Comparison of ENCODE assay signal across 9 cellular contexts in the genomic region with DNA sequence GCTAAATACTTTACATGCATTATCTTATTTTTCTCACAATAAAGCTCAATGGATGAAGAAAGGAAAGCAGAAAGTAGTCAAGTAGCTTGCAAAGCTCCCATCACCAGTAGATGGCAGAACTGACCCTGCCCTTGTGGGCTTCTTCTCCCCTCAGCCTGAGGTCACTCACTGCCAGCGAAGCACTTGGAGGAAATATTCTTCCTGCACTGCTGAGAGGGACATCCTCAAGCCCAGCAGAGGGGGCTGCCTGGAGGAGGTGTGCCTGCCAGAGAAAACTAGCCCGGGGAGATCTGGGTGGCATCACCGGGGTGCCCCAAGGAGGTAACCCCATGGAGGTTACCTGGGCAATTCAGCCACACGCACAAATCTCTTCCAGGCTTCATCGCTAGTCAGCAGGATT. TPM values are rescaled to one million over a fixed set of nuclear protein-coding genes. Genes with fewer than 3 reads are reported as not detected.
DNase-seq lines count a peak whose midpoint lies in the region; ATAC-seq, FAIRE-seq and TF ChIP-seq lines count a peak whose summit lies in the region.
"Had no signal": no experiment of that assay in that cellular context is flagged by ENCODE, and none has a peak within 500 bp of the region (broad histone marks: within the 10 kb centered on the region; RNA-seq: fewer than 3 reads in every experiment).

No MANE protein-coding gene starts in this region.

- H3K27ac ChIP-seq in Peyer's patch (no peak overlapping the region), heart left ventricle (peak overlapping the region in 1 of 12 donors; percentile 1), psoas muscle (no peak overlapping the region)

- intact Hi-C loops in heart left ventricle (cut with DNase I), result loop anchor here in 9 of 10 donors (1.0 to 10.0 kb wide), 10 partner anchors 26 to 292 kb away; a partner anchor contains a TSS
- intact Hi-C loops in psoas muscle (cut with DNase I), result loop anchor here (1.0 to 10.0 kb wide), 4 partner anchors 26 to 290 kb away; a partner anchor contains a TSS

- H3K9me3 ChIP-seq in Peyer's patch (no peaks in the 10 kb centered on the region), heart left ventricle (no peaks in the 10 kb centered on the region), psoas muscle (no peaks in the 10 kb centered on the region)

- FAIRE-seq in GM12892 (lab: Jason Lieb, UNC), result peak; percentile 98

- no peaks in the 10 kb centered on the region for H3K27me3 ChIP-seq in Peyer's patch
- H3K27me3 ChIP-seq in heart left ventricle, result no peaks in the 10 kb centered on the region
- H3K27me3 ChIP-seq in psoas muscle (ENCODE audit: insufficient read depth in 3 of 3, low read length in 2 of 3), result no peaks in the 10 kb centered on the region

- peaks cover 5% of the 10 kb centered on the region for H3K27me3 Mint-ChIP-seq in activated naive CD8-positive, alpha-beta T cell treated with anti-CD3 and anti-CD28 coated beads, Interleukin-2, amount 50 U/mL, for 24 hours

- no peak overlapping the region for H3K27ac Mint-ChIP-seq in activated naive CD8-positive, alpha-beta T cell treated with anti-CD3 and anti-CD28 coated beads, Interleukin-2, amount 50 U/mL, for 24 hours

- no peak overlapping the region for H3K4me3 Mint-ChIP-seq in activated naive CD8-positive, alpha-beta T cell treated with anti-CD3 and anti-CD28 coated beads, Interleukin-2, amount 50 U/mL, for 24 hours

- TF ChIP-seq POLR2A in GM12892 (IDR thresholded peaks at IDR 0.05; ENCODE audit: low read depth, low read length) (no peak), Peyer's patch (IDR thresholded peaks at IDR 0.05) (no peak), heart left ventricle (IDR thresholded peaks at IDR 0.05) (no peak)

- no peaks in the 10 kb centered on the region for H3K36me3 Mint-ChIP-seq in activated naive CD8-positive, alpha-beta T cell treated with anti-CD3 and anti-CD28 coated beads, Interleukin-2, amount 50 U/mL, for 24 hours (ENCODE audit: low read depth)

- ATAC-seq in activated naive CD8-positive, alpha-beta T cell treated with anti-CD3 and anti-CD28 coated beads, Interleukin-2, amount 50 U/mL, for 24 hours, result peak; percentile 51
- ATAC-seq in heart left ventricle, result peak; percentile 23 to 60 (median 48)
- ATAC-seq in psoas muscle, result peak; percentile 45 to 68 (median 58)
- no peak for ATAC-seq in GM21737 (IDR thresholded peaks at IDR 0.05; ENCODE audit: unreplicated experiment)
- no peak for ATAC-seq in HG03196 (IDR thresholded peaks at IDR 0.05; ENCODE audit: unreplicated experiment)

- H3K4me1 Mint-ChIP-seq in activated naive CD8-positive, alpha-beta T cell treated with anti-CD3 and anti-CD28 coated beads, Interleukin-2, amount 50 U/mL, for 24 hours, result peaks cover 26% of the 10 kb centered on the region

- DNase-seq in AML-193 (lab: John Stamatoyannopoulos, UW) (peak; percentile 49 to 53), GM12892 (ENCODE audit: insufficient read length) (no peak), Peyer's patch (peak in 2 of 3 donors; percentile 26 to 80), heart left ventricle (peak; percentile 68 to 76 (median 72)), psoas muscle (peak; percentile 39 to 68)
- peak; percentile 42 for DNase-seq in activated naive CD8-positive, alpha-beta T cell treated with anti-CD3 and anti-CD28 coated beads, Interleukin-2, amount 50 U/mL, for 24 hours

- no peaks in the 10 kb centered on the region for H3K36me3 ChIP-seq in Peyer's patch
- H3K36me3 ChIP-seq in heart left ventricle, result peaks cover 0 to 23% (median 0%) of the 10 kb centered on the region in 9 donors
- H3K36me3 ChIP-seq in psoas muscle (ENCODE audit: insufficient read depth in 1 of 2, low read depth in 1 of 2), result no peaks in the 10 kb centered on the region

- H3K4me1 ChIP-seq in Peyer's patch (peaks cover 0 to 4% (median 0%) of the 10 kb centered on the region in 4 donors), heart left ventricle (peaks cover 0 to 73% (median 35%) of the 10 kb centered on the region in 12 donors), psoas muscle (peaks cover 22% of the 10 kb centered on the region)

- H3K9me3 Mint-ChIP-seq in activated naive CD8-positive, alpha-beta T cell treated with anti-CD3 and anti-CD28 coated beads, Interleukin-2, amount 50 U/mL, for 24 hours, result no peaks in the 10 kb centered on the region

- WGBS in heart left ventricle, 4 donors, result 47 to 53% (median 51%) methylated on average over 5 of the region's 5 CpGs
- 39 to 49% (median 45%) methylated on average over 5 of the region's 5 CpGs for WGBS in psoas muscle, 3 donors

- H3K4me3 ChIP-seq in Peyer's patch (no peak overlapping the region), heart left ventricle (no peak overlapping the region), psoas muscle (no peak overlapping the region)
- H3K4me3 ChIP-seq: skin epidermis had no signal

- peak; percentile 19 to 79 (median 70) for TF ChIP-seq CTCF in Peyer's patch (IDR thresholded peaks at IDR 0.05)
- TF ChIP-seq CTCF in heart left ventricle (IDR thresholded peaks at IDR 0.05), result peak; percentile 58 to 89 (median 80)
- peak; percentile 80 for TF ChIP-seq CTCF in psoas muscle (IDR thresholded peaks at IDR 0.05)

RNA-seq across cellular contexts. Expression of a gene that starts 6.6 kb away (rescaled TPM):
- polyA plus RNA-seq in GM12892 (2012; ENCODE audit: missing spikeins), result 1.5 TPM
- total RNA-seq in Peyer's patch (1 to 10 TPM in 2 of 4 donors, under 1 TPM in 1, not detected in 1; 0.35 to 3.3 (median 2.5) TPM), heart left ventricle (10 to 100 TPM in 2 of 9 donors, 1 to 10 TPM in 5, not detected in 2; 1.7 to 26.5 (median 5.7) TPM), psoas muscle (1 to 10 TPM in 3 of 4 donors, under 1 TPM in 1; 0.86 to 6.8 (median 2.5) TPM)
- polyA plus RNA-seq in heart left ventricle (1 to 10 TPM; 2.8 to 3.2 TPM), psoas muscle (1 to 10 TPM; 1.1 to 2.1 (median 1.6) TPM)

RNA-seq across cellular contexts. Expression of a gene that starts 34.4 kb away (rescaled TPM):
- 46.0 TPM for polyA plus RNA-seq in GM12892 (2012; ENCODE audit: missing spikeins)
- total RNA-seq in Peyer's patch (10 to 100 TPM; 14.8 to 98.2 (median 16.5) TPM), heart left ventricle (100 to 1,000 TPM in 1 of 9 donors, 10 to 100 TPM in 8; 16.9 to 103 (median 24.5) TPM), psoas muscle (10 to 100 TPM; 15.1 to 24.1 (median 18.3) TPM)
- polyA plus RNA-seq in heart left ventricle (10 to 100 TPM; 23.9 to 24.6 TPM), psoas muscle (10 to 100 TPM; 11.1 to 16.3 (median 15.1) TPM)

RNA-seq across cellular contexts. Expression of a gene that starts 44.4 kb away (rescaled TPM):
- 61.7 TPM for polyA plus RNA-seq in GM12892 (2012; ENCODE audit: missing spikeins)
- total RNA-seq in Peyer's patch (10 to 100 TPM; 48.7 to 55.2 (median 52.3) TPM), heart left ventricle (100 to 1,000 TPM in 1 of 9 donors, 10 to 100 TPM in 8; 26.6 to 213 (median 55.9) TPM), psoas muscle (10 to 100 TPM; 24.4 to 54.7 (median 43.6) TPM)
- polyA plus RNA-seq in heart left ventricle (10 to 100 TPM; 37.2 to 44.7 TPM), psoas muscle (10 to 100 TPM; 17.5 to 52.2 (median 26.8) TPM)

RNA-seq across cellular contexts. Expression of a gene that starts 58.0 kb away (rescaled TPM):
- 69.3 TPM for polyA plus RNA-seq in GM12892 (2012; ENCODE audit: missing spikeins)
- total RNA-seq in Peyer's patch, result 10 to 100 TPM; 12.2 to 23.9 (median 19.8) TPM
- 100 to 1,000 TPM in 1 of 9 donors, 10 to 100 TPM in 8; 10.4 to 132 (median 18.1) TPM for total RNA-seq in heart left ventricle
- polyA plus RNA-seq in heart left ventricle, result 10 to 100 TPM; 13.4 to 18.9 TPM
- total RNA-seq in psoas muscle, result 10 to 100 TPM in 3 of 4 donors, 1 to 10 TPM in 1; 5.7 to 16.3 (median 13.5) TPM
- polyA plus RNA-seq in psoas muscle, result 1 to 10 TPM; 5.3 to 6.0 (median 5.8) TPM

Comparison
In these comparisons a context has a peak if more than half of its experiments do, and no peak if none do; other contexts are left out.
1. ATAC-seq: peak in activated naive CD8-positive, alpha-beta T cell treated with anti-CD3 and anti-CD28 coated beads, Interleukin-2, amount 50 U/mL, for 24 hours (single experiment), heart left ventricle (4 of 4) and psoas muscle (4 of 4); none in GM21737 (single experiment) and HG03196 (single experiment).
2. Peak in every context shown above with its lines, with median percentiles within 50 percentile points of each other: CTCF ChIP-seq.